8 cellular contexts compared by ENCODE assay signal in the genomic region with DNA sequence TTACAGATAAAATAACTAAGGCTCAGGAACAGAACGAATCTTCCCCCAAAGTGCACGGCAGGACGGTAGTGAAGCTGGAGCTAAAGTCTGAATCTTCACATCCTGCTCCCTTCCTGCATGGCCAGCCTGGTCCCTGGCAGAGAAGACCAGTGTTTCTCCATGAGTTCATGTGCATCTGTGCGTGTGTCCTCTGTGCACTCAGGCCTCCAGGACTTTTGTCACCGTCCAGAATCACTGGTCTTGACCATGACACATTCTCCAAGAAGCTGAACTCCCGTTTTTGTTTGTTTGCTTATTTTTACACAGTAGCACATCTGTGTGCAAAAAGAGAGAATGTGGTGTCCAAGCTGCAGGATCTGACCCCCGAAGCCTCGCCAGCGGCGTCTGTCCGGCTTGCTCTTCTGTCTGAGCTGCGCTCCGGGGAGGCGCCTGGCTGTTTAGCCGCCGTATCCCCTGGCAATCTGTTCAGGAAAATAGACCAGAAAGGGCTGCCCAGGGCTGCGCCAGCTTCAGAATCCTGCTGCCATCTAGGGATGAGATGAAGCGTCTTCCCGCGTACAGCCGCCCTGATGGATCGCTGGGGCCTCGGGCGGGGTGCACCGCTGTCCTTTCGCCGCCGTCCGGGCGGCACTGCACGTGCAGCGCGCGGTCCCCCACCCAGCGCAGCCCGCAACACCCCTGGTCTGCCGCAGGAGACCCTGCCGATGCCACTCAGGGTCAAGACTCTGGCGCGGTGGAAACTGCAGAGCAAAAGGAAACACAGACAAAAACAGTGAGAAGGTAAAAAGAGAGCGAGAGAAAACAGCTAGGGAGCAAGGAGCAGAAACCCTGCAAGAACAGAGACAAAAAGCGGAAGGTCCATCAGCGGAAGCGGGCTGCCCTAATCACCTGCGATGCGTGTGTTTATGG.
DNase-seq lines count a peak whose midpoint lies in the region; ATAC-seq and TF ChIP-seq lines count a peak whose summit lies in the region.

No MANE protein-coding gene starts in this region.

- H3K27me3 Mint-ChIP-seq in T-helper 2 cell treated with Interferon-gamma antibody and Interleukin-4, amounts not matched to agents 5 μg/mL and 100 μg/mL, for 36 hours (ENCODE audit: low read depth) = peaks cover 13% of the 10 kb centered on the region

- peaks cover 11% of the 10 kb centered on the region for H3K4me1 ChIP-seq in HAP-1
- no peaks in the 10 kb centered on the region for H3K4me1 ChIP-seq in MM.1S (ENCODE audit: low read length)

- no peak overlapping the region for H3K27ac Mint-ChIP-seq in T-helper 2 cell treated with Interferon-gamma antibody and Interleukin-4, amounts not matched to agents 5 μg/mL and 100 μg/mL, for 36 hours

- no peak overlapping the region for H3K4me3 Mint-ChIP-seq in T-helper 2 cell treated with Interferon-gamma antibody and Interleukin-4, amounts not matched to agents 5 μg/mL and 100 μg/mL, for 36 hours

- H3K4me3 ChIP-seq in HAP-1 (peak overlapping the region; percentile 29), coronary artery (peak overlapping the region; percentile 63), MM.1S (ENCODE audit: low read length) (no peak overlapping the region)

- H3K9me2 ChIP-seq in MM.1S (replicated peaks; ENCODE audit: insufficient read depth, low read length) = no peaks in the 10 kb centered on the region

- H3K4me2 ChIP-seq in MM.1S (ENCODE audit: low read depth, low read length) = no peak overlapping the region

- H3K79me2 ChIP-seq in MM.1S (ENCODE audit: low read length) = no peaks in the 10 kb centered on the region

- H3K36me3 ChIP-seq in HAP-1 (replicated peaks) (no peaks in the 10 kb centered on the region), MM.1S (replicated peaks; ENCODE audit: insufficient read depth, low read length) (no peaks in the 10 kb centered on the region)

- in situ Hi-C loops in HAP-1 (cut with MboI; ENCODE audit: low sequenced_read_pairs) = no loop called here

- no peak overlapping the region for H3K9ac ChIP-seq in MM.1S (ENCODE audit: low read length)

- no peaks in the 10 kb centered on the region for H3K4me1 Mint-ChIP-seq in T-helper 2 cell treated with Interferon-gamma antibody and Interleukin-4, amounts not matched to agents 5 μg/mL and 100 μg/mL, for 36 hours (ENCODE audit: low read depth)

- no peak overlapping the region for H2AFZ ChIP-seq in MM.1S (ENCODE audit: low read length)

- TF ChIP-seq CTCF in coronary artery (IDR thresholded peaks at IDR 0.05) (no peak), MM.1S (IDR thresholded peaks at IDR 0.05; ENCODE audit: low read length) (no peak)

- DNase-seq in HAP-1 (ENCODE audit: low spot score in 2 of 2) = peak; percentile 46 to 84
- DNase-seq in NCI-H524 treated with DMSO at 0.1 percent for 48 hours (lab: John Stamatoyannopoulos, UW) = peak; percentile 51
- no peak for DNase-seq in coronary artery (ENCODE audit: low spot score)
- peak; percentile 77 for DNase-seq in kidney tubule cell (ENCODE audit: low spot score)
- peak in 47 of 49 donors; percentile 6 to 75 (median 51) for DNase-seq in substantia nigra (lab: John Stamatoyannopoulos, UW)
- no peak for DNase-seq in T-helper 2 cell treated with Interferon-gamma antibody and Interleukin-4, amounts not matched to agents 5 μg/mL and 100 μg/mL, for 36 hours (ENCODE audit: low spot score)
- DNase-seq in MM.1S = no peak

- H3K9me3 ChIP-seq in HAP-1 (no peaks in the 10 kb centered on the region), MM.1S (replicated peaks; ENCODE audit: insufficient read depth, low read length) (no peaks in the 10 kb centered on the region)

- H3K27me3 ChIP-seq in HAP-1 (ENCODE audit: low read depth) (peaks cover 12% of the 10 kb centered on the region), MM.1S (replicated peaks; ENCODE audit: insufficient read depth, low read length) (no peaks in the 10 kb centered on the region)

- no peaks in the 10 kb centered on the region for H3F3A ChIP-seq in MM.1S (ENCODE audit: insufficient read depth, low read length)

- H3K9me3 Mint-ChIP-seq in T-helper 2 cell treated with Interferon-gamma antibody and Interleukin-4, amounts not matched to agents 5 μg/mL and 100 μg/mL, for 36 hours = no peaks in the 10 kb centered on the region

- ATAC-seq in GM19455 (IDR thresholded peaks at IDR 0.05; ENCODE audit: unreplicated experiment) = no peak

- H3K36me3 Mint-ChIP-seq in T-helper 2 cell treated with Interferon-gamma antibody and Interleukin-4, amounts not matched to agents 5 μg/mL and 100 μg/mL, for 36 hours (ENCODE audit: low read depth) = no peaks in the 10 kb centered on the region

- H4K20me1 ChIP-seq in MM.1S (ENCODE audit: insufficient read depth, low read length) = no peaks in the 10 kb centered on the region

- no peak overlapping the region for H3K27ac ChIP-seq in coronary artery
- H3K27ac ChIP-seq in substantia nigra (ENCODE audit: low read depth, low read length, poor library complexity, severe bottlenecking) = no peak overlapping the region
- no peak overlapping the region for H3K27ac ChIP-seq in MM.1S (ENCODE audit: low read length)

Comparison
In these comparisons a context has a peak if more than half of its experiments do, and no peak if none do; other contexts are left out.
1. DNase-seq: peak in HAP-1 (2 of 2), NCI-H524 treated with DMSO at 0.1 percent for 48 hours (single experiment), kidney tubule cell (single experiment) and substantia nigra (47 of 49); none in coronary artery (single experiment), T-helper 2 cell treated with Interferon-gamma antibody and Interleukin-4, amounts not matched to agents 5 μg/mL and 100 μg/mL, for 36 hours (single experiment) and MM.1S (single experiment).